26 cellular contexts compared by ENCODE assay signal in the genomic region with DNA sequence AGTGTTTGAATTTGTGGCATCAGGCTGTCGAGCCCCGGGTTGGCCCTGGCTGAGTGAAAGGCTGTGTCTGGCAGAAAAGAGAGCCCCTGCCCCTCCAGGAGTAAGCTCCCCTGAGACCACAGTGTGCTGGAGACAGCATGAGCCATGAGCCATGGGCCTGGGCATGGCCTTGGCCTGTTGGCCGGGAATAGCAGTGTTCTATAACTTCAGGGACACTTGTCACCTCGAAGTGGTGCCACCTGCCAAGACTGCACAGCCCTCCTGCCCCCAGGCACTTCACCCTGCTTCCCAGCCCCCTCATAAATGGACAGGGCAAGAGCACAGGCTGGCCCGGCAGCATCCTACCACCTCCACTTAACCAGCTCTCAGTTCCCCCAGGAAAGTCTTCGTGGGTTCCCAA. TPM values are rescaled to one million over a fixed set of nuclear protein-coding genes. Genes with fewer than 3 reads are reported as not detected.
DNase-seq lines count a peak whose midpoint lies in the region; ATAC-seq and TF ChIP-seq lines count a peak whose summit lies in the region.
"Had no signal": no experiment of that assay in that cellular context is flagged by ENCODE, and none has a peak within 500 bp of the region (broad histone marks: within the 10 kb centered on the region; RNA-seq: fewer than 3 reads in every experiment).

No MANE protein-coding gene starts in this region.

- H3K9ac ChIP-seq in BLaER1 treated with 17β-estradiol and CSF1 and Interleukin-3, amounts not matched to agents 10 nM and 100 nM, result peak overlapping the region in 3 of 11 experiments; percentile 2 to 5 (median 3); a peak in 2 of 22 replicates

- peaks cover 32 to 55% (median 44%) of the 10 kb centered on the region in 10 experiments for H3K4me1 ChIP-seq in BLaER1 treated with 17β-estradiol and CSF1 and Interleukin-3, amounts not matched to agents 10 nM and 100 nM
- peaks cover 30% of the 10 kb centered on the region for H3K4me1 ChIP-seq in CD4-positive, alpha-beta memory T cell (ENCODE audit: insufficient read depth, low read length)

- H3K4me2 ChIP-seq in BLaER1 treated with 17β-estradiol and CSF1 and Interleukin-3, amounts not matched to agents 10 nM and 100 nM, result peak overlapping the region in 8 of 11 experiments; percentile 95 to 100 (median 98); a peak in 15 of 22 replicates

- H3K27me3 Mint-ChIP-seq in CD4-positive, alpha-beta memory T cell, result no peaks in the 10 kb centered on the region
- no peaks in the 10 kb centered on the region for H3K27me3 Mint-ChIP-seq in central memory CD8-positive, alpha-beta T cell
- H3K27me3 Mint-ChIP-seq in naive thymus-derived CD8-positive, alpha-beta T cell, result no peaks in the 10 kb centered on the region

- no peaks in the 10 kb centered on the region for H3K27me3 ChIP-seq in BLaER1 treated with 17β-estradiol and CSF1 and Interleukin-3, amounts not matched to agents 10 nM and 100 nM
- H3K27me3 ChIP-seq in CD4-positive, alpha-beta memory T cell (ENCODE audit: insufficient read depth, low read length), result no peaks in the 10 kb centered on the region
- H3K27me3 ChIP-seq: MG63, right lobe of liver, SJCRH30 had no signal

- H3K9me3 ChIP-seq in BLaER1 treated with 17β-estradiol and CSF1 and Interleukin-3, amounts not matched to agents 10 nM and 100 nM (replicated peaks in 1 of 11), result no peaks in the 10 kb centered on the region
- no peaks in the 10 kb centered on the region for H3K9me3 ChIP-seq in CD4-positive, alpha-beta memory T cell (ENCODE audit: control insufficient read depth in 1 of 2, low read length in 2 of 2)
- H3K9me3 ChIP-seq: MG63, mucosa of descending colon, right lobe of liver, SJCRH30 had no signal

- POLR2A ChIA-PET in CD4-positive, alpha-beta memory T cell (lab: Charles Lee; ENCODE audit: partially characterized antibody), result interaction anchor here (0.6 to 1.0 kb wide), 2 partner anchors 27 to 124 kb away, joined by 3 read pairs; no protein-coding TSS in a partner anchor
- POLR2A ChIA-PET in naive thymus-derived CD8-positive, alpha-beta T cell (lab: Charles Lee), result interaction anchor here (0.8 to 13.8 kb wide), 4 partner anchors 8 to 20 kb away, joined by 3 to 540 read pairs (median 72); no protein-coding TSS in a partner anchor
- POLR2A ChIA-PET in GM10248 (lab: Yijun Ruan, JAX), result no interaction called here

- TF ChIP-seq CTCF in GM10248 (IDR thresholded peaks at IDR 0.05; ENCODE audit: control extremely low read depth, extremely low read depth, low read depth, missing control alignments), result no peak

- H3K4me3 Mint-ChIP-seq in CD4-positive, alpha-beta memory T cell, result no peak overlapping the region
- no peak overlapping the region for H3K4me3 Mint-ChIP-seq in central memory CD8-positive, alpha-beta T cell
- peak overlapping the region in 6 of 10 donors; percentile 32 to 91 (median 46) for H3K4me3 Mint-ChIP-seq in naive thymus-derived CD8-positive, alpha-beta T cell

- H3K36me3 ChIP-seq in BLaER1 treated with 17β-estradiol and CSF1 and Interleukin-3, amounts not matched to agents 10 nM and 100 nM, result peaks cover 32 to 69% (median 66%) of the 10 kb centered on the region in 11 experiments; a peak in 21 of 22 replicates
- H3K36me3 ChIP-seq in CD4-positive, alpha-beta memory T cell (ENCODE audit: insufficient read depth, low read length), result peaks cover 35% of the 10 kb centered on the region
- H3K36me3 ChIP-seq: MG63, SJCRH30 had no signal

- H3K4me3 ChIP-seq in BLaER1 treated with 17β-estradiol and CSF1 and Interleukin-3, amounts not matched to agents 10 nM and 100 nM, result no peak overlapping the region
- H3K4me3 ChIP-seq in CD4-positive, alpha-beta memory T cell (ENCODE audit: low read length in 2 of 2), result no peak overlapping the region
- H3K4me3 ChIP-seq: GM12878, MG63, mucosa of descending colon, right lobe of liver, SJCRH30 had no signal

- no peak for DNase-seq in CD4-positive, alpha-beta memory T cell
- no peak for DNase-seq in central memory CD8-positive, alpha-beta T cell (ENCODE audit: low spot score in 2 of 2)
- no peak for DNase-seq in naive thymus-derived CD8-positive, alpha-beta T cell
- DNase-seq in C1 segment of cervical spinal cord (lab: John Stamatoyannopoulos, UW) (no peak), GM10248 (ENCODE audit: extremely low spot score) (no peak)
- DNase-seq: activated effector memory CD4-positive, alpha-beta T cell treated with Interleukin-2 at 50 U/mL for 16 hours; amygdala; cerebellar nuclear complex; DMS 273 treated with DMSO at 0.1 percent for 48 hours; effector CD8-positive, alpha-beta T cell; GDM1; left colon; MG63; mucosa of descending colon; NCI-H1436 treated with DMSO at 0.1 percent for 48 hours; NCI-H2171; NCI-H526 treated with DMSO at 0.1 percent for 48 hours; right lobe of liver; SJCRH30; stimulated activated naive CD4-positive, alpha-beta T cell; trophoblast cell had no signal

- H3K36me3 Mint-ChIP-seq in CD4-positive, alpha-beta memory T cell, result peaks cover 8 to 50% of the 10 kb centered on the region in 2 donors
- peaks cover 19% of the 10 kb centered on the region for H3K36me3 Mint-ChIP-seq in central memory CD8-positive, alpha-beta T cell (ENCODE audit: insufficient read depth)
- H3K36me3 Mint-ChIP-seq in naive thymus-derived CD8-positive, alpha-beta T cell, result peaks cover 0 to 43% (median 0%) of the 10 kb centered on the region in 3 donors

- peak overlapping the region; percentile 43 to 82 (median 63) for H3K27ac Mint-ChIP-seq in CD4-positive, alpha-beta memory T cell
- peak overlapping the region; percentile 82 for H3K27ac Mint-ChIP-seq in central memory CD8-positive, alpha-beta T cell (ENCODE audit: low read depth)
- H3K27ac Mint-ChIP-seq in naive thymus-derived CD8-positive, alpha-beta T cell, result peak overlapping the region; percentile 75 to 97 (median 88)

- H3K4me1 Mint-ChIP-seq in CD4-positive, alpha-beta memory T cell, result peaks cover 14 to 58% (median 36%) of the 10 kb centered on the region in 4 donors
- H3K4me1 Mint-ChIP-seq in central memory CD8-positive, alpha-beta T cell, result peaks cover 62% of the 10 kb centered on the region
- H3K4me1 Mint-ChIP-seq in naive thymus-derived CD8-positive, alpha-beta T cell, result peaks cover 24 to 85% (median 63%) of the 10 kb centered on the region in 4 donors

- peaks cover 0 to 2% (median 0%) of the 10 kb centered on the region in 8 donors for H3K9me3 Mint-ChIP-seq in CD4-positive, alpha-beta memory T cell
- H3K9me3 Mint-ChIP-seq in central memory CD8-positive, alpha-beta T cell, result no peaks in the 10 kb centered on the region
- no peaks in the 10 kb centered on the region for H3K9me3 Mint-ChIP-seq in naive thymus-derived CD8-positive, alpha-beta T cell

- peak overlapping the region in 6 of 11 experiments; percentile 3 to 41 (median 16); a peak in 4 of 22 replicates for H3K27ac ChIP-seq in BLaER1 treated with 17β-estradiol and CSF1 and Interleukin-3, amounts not matched to agents 10 nM and 100 nM
- H3K27ac ChIP-seq in CD4-positive, alpha-beta memory T cell (ENCODE audit: low read depth, low read length), result no peak overlapping the region
- H3K27ac ChIP-seq: right lobe of liver, SJCRH30 had no signal

- ATAC-seq in central memory CD8-positive, alpha-beta T cell (replicated peaks; ENCODE audit: extremely low read depth, poor library complexity, severe bottlenecking), result no peak
- no peak for ATAC-seq in naive thymus-derived CD8-positive, alpha-beta T cell
- ATAC-seq in HG02610 (IDR thresholded peaks at IDR 0.05; ENCODE audit: unreplicated experiment), result no peak
- ATAC-seq: GM12878, HCT116, HepG2, left colon, mucosa of descending colon, right lobe of liver had no signal

- intact Hi-C loops in CD4-positive, alpha-beta memory T cell (cut with micrococcal nuclease), result no loop called here

- CTCF ChIA-PET in CD4-positive, alpha-beta memory T cell (lab: Charles Lee; ENCODE audit: partially characterized antibody), result interaction anchor here (1.4 to 8.8 kb wide), 2 partner anchors 14 to 25 kb away, joined by 8 to 181 read pairs; no protein-coding TSS in a partner anchor
- CTCF ChIA-PET in GM10248 (lab: Yijun Ruan, JAX), result interaction anchor here (2.3 kb wide), 1 partner anchor 14 kb away, joined by 6 read pairs; no protein-coding TSS in a partner anchor

- peaks cover 32 to 86% (median 82%) of the 10 kb centered on the region in 11 experiments; a peak in 21 of 22 replicates for H4K20me1 ChIP-seq in BLaER1 treated with 17β-estradiol and CSF1 and Interleukin-3, amounts not matched to agents 10 nM and 100 nM

RNA-seq across cellular contexts. Expression of a gene that starts 20.7 kb away (rescaled TPM):
- under 1 TPM; 0.44 to 0.52 TPM for total RNA-seq in CD4-positive, alpha-beta memory T cell
- polyA plus RNA-seq in CD4-positive, alpha-beta memory T cell, result under 1 TPM in 1 of 2 donors, not detected in 1; 0.05 TPM
- total RNA-seq in naive thymus-derived CD8-positive, alpha-beta T cell, result 1 to 10 TPM; 1.7 to 1.9 TPM
- polyA plus RNA-seq in naive thymus-derived CD8-positive, alpha-beta T cell, result under 1 TPM in 2 of 3 donors, not detected in 1; 0.07 TPM
- total RNA-seq: SJCRH30 had no signal

Comparison
In these comparisons a context has a peak if more than half of its experiments do, and no peak if none do; other contexts are left out.
1. H3K4me3 Mint-ChIP-seq: peak in naive thymus-derived CD8-positive, alpha-beta T cell (6 of 10); none in CD4-positive, alpha-beta memory T cell (0 of 8) and central memory CD8-positive, alpha-beta T cell (single experiment).
2. Peak in every context shown above with its lines, with median percentiles within 50 percentile points of each other: H3K27ac Mint-ChIP-seq.